ENCODE assay signal across 20 cellular contexts in genomic region chr2:61335226-61335625, GRCh38.
"Had no signal": no experiment of that assay in that cellular context is flagged by ENCODE, and none has a peak within 500 bp of the region (broad histone marks: within the 10 kb centered on the region; RNA-seq: fewer than 3 reads in every experiment).

No MANE protein-coding gene starts in this region.

- H3K27me3 ChIP-seq: esophagus muscularis mucosa, tibial nerve had no signal

- FAIRE-seq: urothelium cell line had no signal

- H3K4me1 ChIP-seq: tibial nerve had no signal

- H3K4me3 ChIP-seq: esophagus muscularis mucosa, tibial nerve had no signal

- H3K27me3 Mint-ChIP-seq: activated CD4-positive, alpha-beta T cell treated with anti-CD3 and anti-CD28 coated beads, Interleukin-2, amount 10 ng/mL, durations not matched to agents 24 days and 14 days; activated CD8-positive, alpha-beta T cell treated with anti-CD3 and anti-CD28 coated beads for 36 hours; natural killer cell treated with Interleukin-12 subunit alpha and Interleukin-12 subunit beta and Interleukin-15 and Interleukin-18, amount 100 ng/mL, for 72 hours had no signal

- H3K9me3 ChIP-seq: esophagus muscularis mucosa, tibial nerve had no signal

- H3K4me3 Mint-ChIP-seq: activated CD4-positive, alpha-beta T cell treated with anti-CD3 and anti-CD28 coated beads, Interleukin-2, amount 10 ng/mL, durations not matched to agents 24 days and 14 days; activated CD8-positive, alpha-beta T cell treated with anti-CD3 and anti-CD28 coated beads for 36 hours; activated naive CD4-positive, alpha-beta T cell treated with anti-CD3 and anti-CD28 coated beads for 36 hours; natural killer cell treated with Interleukin-12 subunit alpha and Interleukin-12 subunit beta and Interleukin-15 and Interleukin-18, amount 100 ng/mL, for 72 hours had no signal

- H3K27ac ChIP-seq: esophagus muscularis mucosa, tibial nerve had no signal

- H3K27ac Mint-ChIP-seq: activated CD4-positive, alpha-beta T cell treated with anti-CD3 and anti-CD28 coated beads, Interleukin-2, amount 10 ng/mL, durations not matched to agents 24 days and 14 days; activated CD8-positive, alpha-beta T cell treated with anti-CD3 and anti-CD28 coated beads for 36 hours; activated naive CD4-positive, alpha-beta T cell treated with anti-CD3 and anti-CD28 coated beads for 36 hours; activated T-helper 2 cell treated with anti-CD3 and anti-CD28 coated beads, Interferon-gamma antibody, Interleukin-2, Interleukin-4, amounts not matched to agents 10 μg/mL and 5 μg/mL and 100 μg/mL, durations not matched to agents 14 hours and 24 hours and 36 hours; natural killer cell treated with Interleukin-12 subunit alpha and Interleukin-12 subunit beta and Interleukin-15 and Interleukin-18, amount 100 ng/mL, for 72 hours had no signal

- DNase-seq: activated CD4-positive, alpha-beta T cell treated with anti-CD3 and anti-CD28 coated beads, Interleukin-2, amount 10 ng/mL, durations not matched to agents 24 days and 14 days; activated CD8-positive, alpha-beta T cell treated with anti-CD3 and anti-CD28 coated beads for 36 hours; activated naive CD4-positive, alpha-beta T cell treated with anti-CD3 and anti-CD28 coated beads for 36 hours; activated T-cell treated with anti-CD3 and anti-CD28 coated beads, Interleukin-2, amount 50 U/mL, for 1 hour; anterior cingulate cortex; effector CD4-positive, alpha-beta T cell; mesenchymal stem cell; occipital lobe; posterior cingulate gyrus; retina; stimulated activated CD4-positive, alpha-beta T cell treated with anti-CD3 and anti-CD28 coated beads, Interleukin-12 subunit alpha, Interleukin-12 subunit beta, amount 100 ng/mL, for 4 hours; stimulated activated CD4-positive, alpha-beta T cell treated with anti-CD3 and anti-CD28 coated beads, Interleukin-1b, Interleukin-23, amount 100 ng/mL, for 48 hours; stimulated activated CD8-positive, alpha-beta memory T cell treated with anti-CD3 and anti-CD28 coated beads, Interleukin-4, amount 100 ng/mL, for 48 hours; stimulated activated naive CD4-positive, alpha-beta T cell; T1000 had no signal

- H3K9me3 Mint-ChIP-seq: activated CD4-positive, alpha-beta T cell treated with anti-CD3 and anti-CD28 coated beads, Interleukin-2, amount 10 ng/mL, durations not matched to agents 24 days and 14 days; activated CD8-positive, alpha-beta T cell treated with anti-CD3 and anti-CD28 coated beads for 36 hours; activated naive CD4-positive, alpha-beta T cell treated with anti-CD3 and anti-CD28 coated beads for 36 hours; activated T-helper 2 cell treated with anti-CD3 and anti-CD28 coated beads, Interferon-gamma antibody, Interleukin-2, Interleukin-4, amounts not matched to agents 10 μg/mL and 5 μg/mL and 100 μg/mL, durations not matched to agents 14 hours and 24 hours and 36 hours; natural killer cell treated with Interleukin-12 subunit alpha and Interleukin-12 subunit beta and Interleukin-15 and Interleukin-18, amount 100 ng/mL, for 72 hours had no signal

- ATAC-seq: activated CD8-positive, alpha-beta T cell treated with anti-CD3 and anti-CD28 coated beads for 36 hours; natural killer cell treated with Interleukin-12 subunit alpha and Interleukin-12 subunit beta and Interleukin-15 and Interleukin-18, amount 100 ng/mL, for 72 hours had no signal
